ENCODE assay signal across 21 cellular contexts in the genomic region with DNA sequence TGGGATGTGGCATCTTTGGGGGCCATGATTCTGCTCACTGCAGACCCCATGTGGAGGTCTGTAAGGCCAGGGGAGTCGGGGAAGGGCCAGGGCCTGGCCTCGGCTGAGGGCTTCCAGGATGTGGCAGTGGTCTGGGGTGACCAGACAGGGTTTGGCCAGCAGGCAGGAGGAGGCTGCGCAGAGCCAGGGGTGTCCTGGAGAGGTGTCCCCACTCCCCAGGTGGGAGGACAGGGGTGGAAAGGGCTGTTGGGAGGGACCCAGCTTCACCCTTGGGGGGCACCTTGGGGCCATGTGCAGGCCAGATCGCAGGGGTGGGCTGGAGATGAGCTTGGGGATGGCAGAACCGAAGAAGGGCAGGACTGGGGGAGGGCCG. TPM values are rescaled to one million over a fixed set of nuclear protein-coding genes. Genes with fewer than 3 reads are reported as not detected.
"Had no signal": no experiment of that assay in that cellular context is flagged by ENCODE, and none has a peak within 500 bp of the region (broad histone marks: within the 10 kb centered on the region; RNA-seq: fewer than 3 reads in every experiment).

No MANE protein-coding gene starts in this region.

- H3K27ac Mint-ChIP-seq: memory B cell; natural killer cell treated with Interleukin-12 subunit alpha and Interleukin-12 subunit beta and Interleukin-15 and Interleukin-18, amount 100 ng/mL, for 72 hours had no signal

- DNase-seq: cortex of kidney; effector memory CD4-positive, alpha-beta T cell; gastrocnemius medialis; glutamatergic neuron; islet precursor cell; lower lobe of right lung; midbrain; stimulated activated CD4-positive, alpha-beta T cell treated with anti-CD3 and anti-CD28 coated beads, Interleukin-2, amount 100 ng/mL, for 24 hours; stimulated activated CD4-positive, alpha-beta T cell treated with anti-CD3 and anti-CD28 coated beads, Interleukin-4, amount 100 ng/mL, for 4 hours; stimulated activated naive B cell treated with anti-CD40 and anti-IgM and Interleukin-4, amounts not matched to agents 10 μg/mL and 1 μg/mL and 100 μg/mL, for 72 hours; stimulated activated naive CD8-positive, alpha-beta T cell treated with anti-CD3 and anti-CD28 coated beads, Interleukin-15, amount 100 ng/mL, for 72 hours; testis; transverse colon had no signal

- H3K9me3 Mint-ChIP-seq: memory B cell; natural killer cell treated with Interleukin-12 subunit alpha and Interleukin-12 subunit beta and Interleukin-15 and Interleukin-18, amount 100 ng/mL, for 72 hours; stimulated activated naive B cell treated with anti-CD40 and anti-IgM and Interleukin-4, amounts not matched to agents 10 μg/mL and 1 μg/mL and 100 μg/mL, for 72 hours; stimulated activated naive CD8-positive, alpha-beta T cell treated with anti-CD3 and anti-CD28 coated beads, Interleukin-15, amount 100 ng/mL, for 72 hours had no signal

- H3K36me3 Mint-ChIP-seq: memory B cell; natural killer cell treated with Interleukin-12 subunit alpha and Interleukin-12 subunit beta and Interleukin-15 and Interleukin-18, amount 100 ng/mL, for 72 hours had no signal

- H3K4me1 ChIP-seq: gastrocnemius medialis, lower lobe of right lung, parathyroid adenoma, prostate gland had no signal

- H3K4me3 ChIP-seq: gastrocnemius medialis, left lung, lower lobe of right lung, prostate gland, testis, transverse colon had no signal

- H3K9ac ChIP-seq: parathyroid adenoma had no signal

- H3K9me3 ChIP-seq: gastrocnemius medialis, left lung, lower lobe of right lung, prostate gland, testis, transverse colon had no signal

- H3K79me2 ChIP-seq: parathyroid adenoma had no signal

- H3K27ac ChIP-seq: gastrocnemius medialis, left lung, lower lobe of right lung, parathyroid adenoma, prostate gland, testis, transverse colon had no signal

- H3K4me3 Mint-ChIP-seq: natural killer cell treated with Interleukin-12 subunit alpha and Interleukin-12 subunit beta and Interleukin-15 and Interleukin-18, amount 100 ng/mL, for 72 hours; stimulated activated naive CD8-positive, alpha-beta T cell treated with anti-CD3 and anti-CD28 coated beads, Interleukin-15, amount 100 ng/mL, for 72 hours had no signal

- H3K36me3 ChIP-seq: gastrocnemius medialis, left lung, lower lobe of right lung, prostate gland, transverse colon had no signal

- H2AFZ ChIP-seq: parathyroid adenoma had no signal

- H3K27me3 ChIP-seq: testis had no signal

- ATAC-seq: esophagus mucosa; gastrocnemius medialis; natural killer cell treated with Interleukin-12 subunit alpha and Interleukin-12 subunit beta and Interleukin-15 and Interleukin-18, amount 100 ng/mL, for 72 hours; stimulated activated naive CD8-positive, alpha-beta T cell treated with anti-CD3 and anti-CD28 coated beads, Interleukin-15, amount 100 ng/mL, for 72 hours had no signal

RNA-seq across cellular contexts. Expression of gene PANX2, which starts 3.4 kb away (rescaled TPM):
- total RNA-seq: renal cortical epithelial cell, skeletal muscle tissue had no signal
